ENCODE assay signal across 23 cellular contexts in genomic region chr20:18380908-18381529, GRCh38.
DNase-seq lines count a peak whose midpoint lies in the region; ATAC-seq and TF ChIP-seq lines count a peak whose summit lies in the region.
"Had no signal": no experiment of that assay in that cellular context is flagged by ENCODE, and none has a peak within 500 bp of the region (broad histone marks: within the 10 kb centered on the region; RNA-seq: fewer than 3 reads in every experiment).

No MANE protein-coding gene starts in this region.

- no peak overlapping the region for H4K8ac ChIP-seq in mesendoderm (ENCODE audit: low read depth, low read length)

- H3K56ac ChIP-seq in mesendoderm (ENCODE audit: low read length): no peak overlapping the region

- H3K23ac ChIP-seq in mesendoderm (ENCODE audit: low read length): no peak overlapping the region

- no peak overlapping the region for H3K4me2 ChIP-seq in DND-41 (ENCODE audit: insufficient read depth, low read length)
- H3K4me2 ChIP-seq in mesendoderm (ENCODE audit: low read length): no peak overlapping the region
- H3K4me2 ChIP-seq: hepatocyte had no signal

- no peak for DNase-seq in DND-41
- DNase-seq in WERI-Rb-1: peak; percentile 18
- DNase-seq in mesendoderm: peak; percentile 53
- DNase-seq in cerebellar nuclear complex (lab: John Stamatoyannopoulos, UW): no peak
- no peak for DNase-seq in effector CD8-positive, alpha-beta T cell (lab: John Stamatoyannopoulos, UW)
- DNase-seq: activated CD4-positive, alpha-beta memory T cell treated with anti-CD3 and anti-CD28 coated beads for 36 hours; activated CD4-positive, CD25-positive, alpha-beta regulatory T cell; activated gamma-delta T cell; brain microvascular endothelial cell; CD4-positive, CD25-positive, alpha-beta regulatory T cell; kidney; lower lobe of right lung; NCI-H1694 treated with DMSO at 0.1 percent for 48 hours; NCI-H774; Peyer's patch had no signal

- H3K27ac ChIP-seq in DND-41 (ENCODE audit: low read length) (no peak overlapping the region), HEK293 (ENCODE audit: extremely low read depth, low read depth, low read length) (no peak overlapping the region), WERI-Rb-1 (no peak overlapping the region), mesendoderm (ENCODE audit: low read depth, low read length) (no peak overlapping the region)
- H3K27ac ChIP-seq: brain microvascular endothelial cell, hepatocyte, lower lobe of right lung, Peyer's patch, suprapubic skin, vagina had no signal

- H3K79me2 ChIP-seq in DND-41 (ENCODE audit: insufficient read depth, low read length): no peaks in the 10 kb centered on the region
- no peaks in the 10 kb centered on the region for H3K79me2 ChIP-seq in mesendoderm (ENCODE audit: control insufficient read depth, insufficient read depth, low read length)
- H3K79me2 ChIP-seq: hepatocyte had no signal

- CTCF ChIA-PET in HEK293 (lab: Yijun Ruan, JAX): interaction anchor here (0.6 to 0.8 kb wide), 3 partner anchors 496 to 1616 kb away, joined by 3 to 6 read pairs (median 3); no protein-coding TSS in a partner anchor

- H3K4ac ChIP-seq in mesendoderm (ENCODE audit: low read depth, low read length): no peak overlapping the region

- no CpG with 5 or more reads among the region's 7 CpGs for WGBS in mesendoderm (ENCODE audit: extremely low coverage, insufficient coverage, low lambda C conversion rate)

- no peak overlapping the region for H2BK15ac ChIP-seq in mesendoderm (replicated peaks; ENCODE audit: low read depth)

- TF ChIP-seq CTCF in DND-41 (IDR thresholded peaks at IDR 0.05; ENCODE audit: borderline replicate concordance, extremely low read depth, low read length, poor library complexity, severe bottlenecking) (peak; percentile 20), HEK293 (tag by site-specific recombination; IDR thresholded peaks at IDR 0.05) (0 out of 2 replicates have a peak, but pooled peaks have one; percentile 11), WERI-Rb-1 (IDR thresholded peaks at IDR 0.05; ENCODE audit: low read depth, low read length) (peak; percentile 51)

- no peak overlapping the region for H2AFZ ChIP-seq in DND-41 (ENCODE audit: low read depth, low read length)
- H2AFZ ChIP-seq: hepatocyte had no signal

- H3K9me3 ChIP-seq in DND-41 (ENCODE audit: insufficient read depth, low read length, severe bottlenecking): no peaks in the 10 kb centered on the region
- H3K9me3 ChIP-seq in HEK293 (ENCODE audit: control insufficient read depth, insufficient read depth, low read depth, low read length): no peaks in the 10 kb centered on the region
- H3K9me3 ChIP-seq in WERI-Rb-1 (ENCODE audit: severe bottlenecking): no peaks in the 10 kb centered on the region
- H3K9me3 ChIP-seq: lower lobe of right lung, Peyer's patch, suprapubic skin, vagina had no signal

- POLR2A ChIA-PET in HEK293 (lab: Yijun Ruan, JAX): no interaction called here

- no peaks in the 10 kb centered on the region for H3K4me1 ChIP-seq in DND-41 (ENCODE audit: insufficient read depth, low read length)
- H3K4me1 ChIP-seq in HEK293 (ENCODE audit: control insufficient read depth, insufficient read depth, low read length): no peaks in the 10 kb centered on the region
- no peaks in the 10 kb centered on the region for H3K4me1 ChIP-seq in mesendoderm (ENCODE audit: control insufficient read depth, low read depth, low read length)
- H3K4me1 ChIP-seq: lower lobe of right lung, Peyer's patch, suprapubic skin, vagina had no signal

- no peak overlapping the region for H4K5ac ChIP-seq in mesendoderm (ENCODE audit: low read length)

- H2BK5ac ChIP-seq in mesendoderm (ENCODE audit: low read length): no peak overlapping the region

- H3K79me1 ChIP-seq in mesendoderm (ENCODE audit: low read length): no peaks in the 10 kb centered on the region

- H2AK5ac ChIP-seq in mesendoderm (ENCODE audit: low read length): no peak overlapping the region

- H3K18ac ChIP-seq in mesendoderm (ENCODE audit: low read length): no peak overlapping the region

- H3K9ac ChIP-seq in DND-41 (ENCODE audit: low read depth, low read length) (no peak overlapping the region), mesendoderm (ENCODE audit: low read length) (no peak overlapping the region)

- H3K36me3 ChIP-seq in DND-41 (ENCODE audit: insufficient read depth, low read length): no peaks in the 10 kb centered on the region
- no peaks in the 10 kb centered on the region for H3K36me3 ChIP-seq in HEK293 (ENCODE audit: control insufficient read depth in 2 of 2, insufficient read depth in 1 of 2, low read length in 2 of 2)
- no peaks in the 10 kb centered on the region for H3K36me3 ChIP-seq in WERI-Rb-1
- H3K36me3 ChIP-seq in mesendoderm (ENCODE audit: control insufficient read depth, insufficient read depth, low read length): no peaks in the 10 kb centered on the region
- H3K36me3 ChIP-seq: brain microvascular endothelial cell, lower lobe of right lung, Peyer's patch, suprapubic skin, vagina had no signal

- H3K4me3 ChIP-seq in DND-41 (ENCODE audit: low read depth in 1 of 2, low read length in 2 of 2) (no peak overlapping the region), HEK293 (ENCODE audit: low read depth, low read length) (no peak overlapping the region), WERI-Rb-1 (ENCODE audit: low read depth, low read length) (no peak overlapping the region), mesendoderm (ENCODE audit: low read length) (no peak overlapping the region)
- H3K4me3 ChIP-seq: hepatocyte, lower lobe of right lung, Peyer's patch, suprapubic skin, vagina had no signal

- no peak overlapping the region for H2BK120ac ChIP-seq in mesendoderm (ENCODE audit: low read depth, low read length)

- H4K20me1 ChIP-seq in DND-41 (ENCODE audit: insufficient read depth, low read length): no peaks in the 10 kb centered on the region

- no peaks in the 10 kb centered on the region for H3K27me3 ChIP-seq in DND-41 (ENCODE audit: insufficient read depth, low read length, poor library complexity)
- no peaks in the 10 kb centered on the region for H3K27me3 ChIP-seq in WERI-Rb-1 (ENCODE audit: insufficient read depth, low read depth, severe bottlenecking)
- H3K27me3 ChIP-seq in mesendoderm (ENCODE audit: insufficient read depth, low read length, poor library complexity): no peaks in the 10 kb centered on the region
- H3K27me3 ChIP-seq: brain microvascular endothelial cell, hepatocyte, Peyer's patch, suprapubic skin, vagina had no signal

- no peak for ATAC-seq in DND-41 (ENCODE audit: insufficient read depth, low read depth)
- ATAC-seq in esophagus mucosa: no peak
- ATAC-seq in GM18517 (IDR thresholded peaks at IDR 0.05; ENCODE audit: unreplicated experiment): no peak
- ATAC-seq: lower lobe of right lung; sciatic nerve; stimulated activated effector memory CD8-positive, alpha-beta T cell treated with anti-CD3 and anti-CD28 coated beads, Interleukin-12 subunit alpha, Interleukin-12 subunit beta, amount 100 ng/mL, for 72 hours had no signal

TF ChIP-seq in HEK293, 187 proteins besides CTCF, POLR2A, EP300 and RAD21:
- TF ChIP-seq ZBTB1 (tag by site-specific recombination; IDR thresholded peaks at IDR 0.05) (no peak), REST (tag by site-specific recombination; IDR thresholded peaks at IDR 0.05) (no peak), KLF1 (tag by site-specific recombination; IDR thresholded peaks at IDR 0.05) (no peak), ZNF660 (tag by site-specific recombination; IDR thresholded peaks at IDR 0.05) (no peak)
TF ChIP-seq in HEK293: peak in this region for 0.

Comparison
In these comparisons a context has a peak if more than half of its experiments do, and no peak if none do; other contexts are left out.
1. DNase-seq: peak in WERI-Rb-1 (single experiment) and mesendoderm (single experiment); none in DND-41 (single experiment), cerebellar nuclear complex (0 of 2) and effector CD8-positive, alpha-beta T cell (single experiment).
2. Peak in every context shown above with its lines, with median percentiles within 50 percentile points of each other: CTCF ChIP-seq.